Comparison of ENCODE assay signal across 30 cellular contexts in genomic region chr20:25140968-25141367, GRCh38. TPM values are rescaled to one million over a fixed set of nuclear protein-coding genes. Genes with fewer than 3 reads are reported as not detected.
"Had no signal": no experiment of that assay in that cellular context is flagged by ENCODE, and none has a peak within 500 bp of the region (broad histone marks: within the 10 kb centered on the region; RNA-seq: fewer than 3 reads in every experiment).

No MANE protein-coding gene starts in this region.

- H3K4me3 Mint-ChIP-seq: stimulated activated effector memory CD8-positive, alpha-beta T cell treated with anti-CD3 and anti-CD28 coated beads, Interleukin-12 subunit alpha, Interleukin-12 subunit beta, amount 100 ng/mL, for 72 hours; stimulated activated memory B cell treated with anti-CD40 and anti-IgM and Interleukin-4, amounts not matched to agents 10 μg/mL and 1 μg/mL and 100 μg/mL, for 72 hours; stimulated activated naive B cell treated with anti-CD40 and anti-IgM and Interleukin-4, amounts not matched to agents 10 μg/mL and 1 μg/mL and 100 μg/mL, for 72 hours; stimulated activated naive CD8-positive, alpha-beta T cell treated with anti-CD3 and anti-CD28 coated beads, Interleukin-15, amount 100 ng/mL, for 72 hours; stimulated activated naive CD8-positive, alpha-beta T cell treated with anti-CD3 and anti-CD28 coated beads, Interleukin-15, Interleukin-2, amounts not matched to agents 100 ng/mL and 50 ng/mL, for 24 hours; type B pancreatic cell had no signal

- DNase-seq: stimulated activated CD4-positive, alpha-beta T cell treated with anti-CD3 and anti-CD28 coated beads, Interleukin-2, amount 100 ng/mL, for 48 hours; stimulated activated CD4-positive, alpha-beta T cell treated with anti-CD3 and anti-CD28 coated beads, Interleukin-4, amount 100 ng/mL, for 1 hour; stimulated activated CD4-positive, alpha-beta T cell treated with anti-CD3 and anti-CD28 coated beads, Interleukin-4, amount 100 ng/mL, for 24 hours; stimulated activated CD4-positive, alpha-beta T cell treated with anti-CD3 and anti-CD28 coated beads, Interleukin-4, amount 100 ng/mL, for 4 hours; stimulated activated CD8-positive, alpha-beta memory T cell treated with anti-CD3 and anti-CD28 coated beads, Interleukin-4, amount 100 ng/mL, for 48 hours; stimulated activated naive B cell treated with anti-CD40 and anti-IgM and Interleukin-4, amounts not matched to agents 10 μg/mL and 1 μg/mL and 100 μg/mL, for 72 hours; stimulated activated naive CD4-positive, alpha-beta T cell; stimulated activated naive CD8-positive, alpha-beta T cell treated with anti-CD3 and anti-CD28 coated beads, Interleukin-15, amount 100 ng/mL, for 72 hours; stimulated activated naive CD8-positive, alpha-beta T cell treated with anti-CD3 and anti-CD28 coated beads, Interleukin-15, Interleukin-2, amounts not matched to agents 100 U/mL and 50 U/mL, for 24 hours; stomach; substantia nigra; testis; thyroid gland; tibial artery; transverse colon; trophoblast cell; upper lobe of left lung; upper lobe of right lung; uterus had no signal

- H3K9me3 ChIP-seq: stomach, suprapubic skin, testis, thoracic aorta, thyroid gland, tibial artery, tibial nerve, transverse colon, upper lobe of left lung, upper lobe of right lung, uterus, vagina had no signal

- H3K4me3 ChIP-seq: stomach, suprapubic skin, testis, thoracic aorta, thyroid gland, tibial artery, tibial nerve, transverse colon, upper lobe of left lung, upper lobe of right lung, uterus, vagina had no signal

- H3K27me3 ChIP-seq: testis, thyroid gland, tibial nerve, upper lobe of left lung, uterus, vagina had no signal

- H3K27ac Mint-ChIP-seq: stimulated activated effector memory CD8-positive, alpha-beta T cell treated with anti-CD3 and anti-CD28 coated beads, Interleukin-12 subunit alpha, Interleukin-12 subunit beta, amount 100 ng/mL, for 72 hours; stimulated activated memory B cell treated with anti-CD40 and anti-IgM and Interleukin-4, amounts not matched to agents 10 μg/mL and 1 μg/mL and 100 μg/mL, for 72 hours; stimulated activated naive B cell treated with anti-CD40 and anti-IgM and Interleukin-4, amounts not matched to agents 10 μg/mL and 1 μg/mL and 100 μg/mL, for 72 hours; stimulated activated naive CD8-positive, alpha-beta T cell treated with anti-CD3 and anti-CD28 coated beads, Interleukin-15, Interleukin-2, amounts not matched to agents 100 ng/mL and 50 ng/mL, for 24 hours; type B pancreatic cell had no signal

- H3K27ac ChIP-seq: stomach, suprapubic skin, testis, thoracic aorta, thyroid gland, tibial artery, tibial nerve, transverse colon, upper lobe of left lung, upper lobe of right lung, uterus, vagina had no signal

- H3K4me1 ChIP-seq: testis, upper lobe of left lung, upper lobe of right lung, uterus, vagina had no signal

- H3K36me3 ChIP-seq: stomach, suprapubic skin, thoracic aorta, thyroid gland, tibial artery, tibial nerve, transverse colon, upper lobe of left lung, upper lobe of right lung, uterus, vagina had no signal

- H3K36me3 Mint-ChIP-seq: stimulated activated effector memory CD8-positive, alpha-beta T cell treated with anti-CD3 and anti-CD28 coated beads, Interleukin-12 subunit alpha, Interleukin-12 subunit beta, amount 100 ng/mL, for 72 hours; stimulated activated memory B cell treated with anti-CD40 and anti-IgM and Interleukin-4, amounts not matched to agents 10 μg/mL and 1 μg/mL and 100 μg/mL, for 72 hours; stimulated activated naive B cell treated with anti-CD40 and anti-IgM and Interleukin-4, amounts not matched to agents 10 μg/mL and 1 μg/mL and 100 μg/mL, for 72 hours; type B pancreatic cell had no signal

- H3K9me3 Mint-ChIP-seq: stimulated activated effector memory CD8-positive, alpha-beta T cell treated with anti-CD3 and anti-CD28 coated beads, Interleukin-12 subunit alpha, Interleukin-12 subunit beta, amount 100 ng/mL, for 72 hours; stimulated activated memory B cell treated with anti-CD40 and anti-IgM and Interleukin-4, amounts not matched to agents 10 μg/mL and 1 μg/mL and 100 μg/mL, for 72 hours; stimulated activated naive B cell treated with anti-CD40 and anti-IgM and Interleukin-4, amounts not matched to agents 10 μg/mL and 1 μg/mL and 100 μg/mL, for 72 hours; stimulated activated naive CD8-positive, alpha-beta T cell treated with anti-CD3 and anti-CD28 coated beads, Interleukin-15, amount 100 ng/mL, for 72 hours; stimulated activated naive CD8-positive, alpha-beta T cell treated with anti-CD3 and anti-CD28 coated beads, Interleukin-15, Interleukin-2, amounts not matched to agents 100 ng/mL and 50 ng/mL, for 24 hours; type B pancreatic cell had no signal

- ATAC-seq: stimulated activated effector memory CD8-positive, alpha-beta T cell treated with anti-CD3 and anti-CD28 coated beads, Interleukin-12 subunit alpha, Interleukin-12 subunit beta, amount 100 ng/mL, for 72 hours; stimulated activated memory B cell treated with anti-CD40 and anti-IgM and Interleukin-4, amounts not matched to agents 10 μg/mL and 1 μg/mL and 100 μg/mL, for 72 hours; stimulated activated naive B cell treated with anti-CD40 and anti-IgM and Interleukin-4, amounts not matched to agents 10 μg/mL and 1 μg/mL and 100 μg/mL, for 72 hours; stimulated activated naive CD8-positive, alpha-beta T cell treated with anti-CD3 and anti-CD28 coated beads, Interleukin-15, amount 100 ng/mL, for 72 hours; stimulated activated naive CD8-positive, alpha-beta T cell treated with anti-CD3 and anti-CD28 coated beads, Interleukin-15, Interleukin-2, amounts not matched to agents 100 U/mL and 50 U/mL, for 24 hours; upper lobe of right lung had no signal

- H3K4me1 Mint-ChIP-seq: stimulated activated effector memory CD8-positive, alpha-beta T cell treated with anti-CD3 and anti-CD28 coated beads, Interleukin-12 subunit alpha, Interleukin-12 subunit beta, amount 100 ng/mL, for 72 hours; stimulated activated memory B cell treated with anti-CD40 and anti-IgM and Interleukin-4, amounts not matched to agents 10 μg/mL and 1 μg/mL and 100 μg/mL, for 72 hours; stimulated activated naive B cell treated with anti-CD40 and anti-IgM and Interleukin-4, amounts not matched to agents 10 μg/mL and 1 μg/mL and 100 μg/mL, for 72 hours; stimulated activated naive CD8-positive, alpha-beta T cell treated with anti-CD3 and anti-CD28 coated beads, Interleukin-15, amount 100 ng/mL, for 72 hours had no signal

RNA-seq across cellular contexts. Expression of gene VSX1, which starts 59.0 kb away (rescaled TPM):
- total RNA-seq: stomach, subcutaneous adipose tissue, suprapubic skin, thoracic aorta, thyroid gland, tibial nerve, upper lobe of left lung, upper lobe of right lung, ureter, urinary bladder, vagina had no signal
